ENCODE assay signal across 28 cellular contexts in the genomic region with DNA sequence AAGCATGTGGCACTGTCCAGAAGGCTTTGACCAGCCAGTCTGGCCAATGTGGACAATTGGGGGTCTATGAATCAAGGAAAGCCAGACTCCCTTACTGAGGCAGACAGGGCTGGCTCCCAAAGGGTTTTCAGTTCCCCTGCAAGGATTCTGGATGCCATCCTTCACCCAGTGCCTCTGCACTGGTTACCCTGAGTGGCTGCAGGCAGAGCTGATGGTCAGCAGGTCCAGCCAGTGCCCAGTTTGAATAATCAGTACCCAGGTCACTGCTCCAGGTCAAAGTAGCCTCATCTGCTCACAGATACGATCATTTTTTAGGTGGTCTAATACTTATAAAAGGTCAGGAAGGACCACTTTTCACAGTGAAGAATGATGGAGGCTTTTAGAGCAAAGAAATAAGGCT.
"Had no signal": no experiment of that assay in that cellular context is flagged by ENCODE, and none has a peak within 500 bp of the region (broad histone marks: within the 10 kb centered on the region; RNA-seq: fewer than 3 reads in every experiment).

No MANE protein-coding gene starts in this region.

- H3K36me3 Mint-ChIP-seq: naive B cell; naive thymus-derived CD8-positive, alpha-beta T cell; natural killer cell treated with Interleukin-12 subunit alpha and Interleukin-12 subunit beta and Interleukin-15 and Interleukin-18, amount 100 ng/mL, for 72 hours; stimulated activated effector memory CD8-positive, alpha-beta T cell treated with anti-CD3 and anti-CD28 coated beads, Interleukin-12 subunit alpha, Interleukin-12 subunit beta, amount 100 ng/mL, for 72 hours; stimulated activated naive B cell treated with anti-CD40 and anti-IgM and Interleukin-4, amounts not matched to agents 10 μg/mL and 1 μg/mL and 100 μg/mL, for 72 hours had no signal

- H3K4me1 ChIP-seq: parathyroid adenoma, psoas muscle, stomach, thyroid gland, tibial nerve, upper lobe of left lung had no signal

- H3K27ac Mint-ChIP-seq: naive B cell; natural killer cell treated with Interleukin-12 subunit alpha and Interleukin-12 subunit beta and Interleukin-15 and Interleukin-18, amount 100 ng/mL, for 72 hours; progenitor cell of endocrine pancreas; stimulated activated effector memory CD8-positive, alpha-beta T cell treated with anti-CD3 and anti-CD28 coated beads, Interleukin-12 subunit alpha, Interleukin-12 subunit beta, amount 100 ng/mL, for 72 hours; stimulated activated naive B cell treated with anti-CD40 and anti-IgM and Interleukin-4, amounts not matched to agents 10 μg/mL and 1 μg/mL and 100 μg/mL, for 72 hours; stimulated activated naive CD8-positive, alpha-beta T cell treated with anti-CD3 and anti-CD28 coated beads, Interleukin-15, Interleukin-2, amounts not matched to agents 100 ng/mL and 50 ng/mL, for 24 hours had no signal

- H3K9ac ChIP-seq: parathyroid adenoma had no signal

- H3K36me3 ChIP-seq: neutrophil, ovary, stomach, thoracic aorta, thyroid gland, tibial nerve, upper lobe of left lung had no signal

- H3K4me1 Mint-ChIP-seq: naive B cell; naive thymus-derived CD8-positive, alpha-beta T cell; neural crest cell; stimulated activated naive B cell treated with anti-CD40 and anti-IgM and Interleukin-4, amounts not matched to agents 10 μg/mL and 1 μg/mL and 100 μg/mL, for 72 hours had no signal

- H3K27ac ChIP-seq: neutrophil, ovary, parathyroid adenoma, psoas muscle, stomach, thoracic aorta, thyroid gland, tibial nerve, upper lobe of left lung had no signal

- H3K27me3 ChIP-seq: neutrophil, ovary, stomach, thyroid gland, tibial nerve, upper lobe of left lung had no signal

- H3K4me3 Mint-ChIP-seq: naive B cell; naive thymus-derived CD8-positive, alpha-beta T cell; natural killer cell treated with Interleukin-12 subunit alpha and Interleukin-12 subunit beta and Interleukin-15 and Interleukin-18, amount 100 ng/mL, for 72 hours; nephron progenitor cell; neural crest cell; stimulated activated effector memory CD8-positive, alpha-beta T cell treated with anti-CD3 and anti-CD28 coated beads, Interleukin-12 subunit alpha, Interleukin-12 subunit beta, amount 100 ng/mL, for 72 hours; stimulated activated naive B cell treated with anti-CD40 and anti-IgM and Interleukin-4, amounts not matched to agents 10 μg/mL and 1 μg/mL and 100 μg/mL, for 72 hours; stimulated activated naive CD8-positive, alpha-beta T cell treated with anti-CD3 and anti-CD28 coated beads, Interleukin-15, Interleukin-2, amounts not matched to agents 100 ng/mL and 50 ng/mL, for 24 hours had no signal

- H3K4me3 ChIP-seq: ovary, psoas muscle, stomach, thoracic aorta, thyroid gland, tibial nerve, upper lobe of left lung had no signal

- H3K27me3 Mint-ChIP-seq: naive B cell; naive thymus-derived CD8-positive, alpha-beta T cell; progenitor cell of endocrine pancreas; stimulated activated naive B cell treated with anti-CD40 and anti-IgM and Interleukin-4, amounts not matched to agents 10 μg/mL and 1 μg/mL and 100 μg/mL, for 72 hours; stimulated activated naive CD8-positive, alpha-beta T cell treated with anti-CD3 and anti-CD28 coated beads, Interleukin-15, Interleukin-2, amounts not matched to agents 100 ng/mL and 50 ng/mL, for 24 hours had no signal

- H3K9me3 Mint-ChIP-seq: naive thymus-derived CD8-positive, alpha-beta T cell; natural killer cell treated with Interleukin-12 subunit alpha and Interleukin-12 subunit beta and Interleukin-15 and Interleukin-18, amount 100 ng/mL, for 72 hours; stimulated activated effector memory CD8-positive, alpha-beta T cell treated with anti-CD3 and anti-CD28 coated beads, Interleukin-12 subunit alpha, Interleukin-12 subunit beta, amount 100 ng/mL, for 72 hours; stimulated activated naive B cell treated with anti-CD40 and anti-IgM and Interleukin-4, amounts not matched to agents 10 μg/mL and 1 μg/mL and 100 μg/mL, for 72 hours; stimulated activated naive CD8-positive, alpha-beta T cell treated with anti-CD3 and anti-CD28 coated beads, Interleukin-15, Interleukin-2, amounts not matched to agents 100 ng/mL and 50 ng/mL, for 24 hours had no signal

- H3K9me3 ChIP-seq: neutrophil, ovary, psoas muscle, stomach, thoracic aorta, thyroid gland, tibial nerve, upper lobe of left lung had no signal

- DNase-seq: naive B cell; naive thymus-derived CD8-positive, alpha-beta T cell; nephron progenitor cell; nucleus accumbens; ovary; posterior cingulate gyrus; psoas muscle; right cardiac atrium; small intestine; stimulated activated CD4-positive, alpha-beta T cell treated with anti-CD3 and anti-CD28 coated beads, Interleukin-15, amount 100 ng/mL, for 24 hours; stimulated activated CD4-positive, alpha-beta T cell treated with anti-CD3 and anti-CD28 coated beads, Interleukin-2, amount 100 ng/mL, for 24 hours; stimulated activated CD4-positive, alpha-beta T cell treated with anti-CD3 and anti-CD28 coated beads, Interleukin-2, amount 100 ng/mL, for 48 hours; stimulated activated CD4-positive, alpha-beta T cell treated with anti-CD3 and anti-CD28 coated beads, Interleukin-4, amount 100 ng/mL, for 24 hours; stimulated activated naive B cell treated with anti-CD40 and anti-IgM and Interleukin-4, amounts not matched to agents 10 μg/mL and 1 μg/mL and 100 μg/mL, for 72 hours; stimulated activated naive CD4-positive, alpha-beta T cell treated with Interleukin-2 at 50 U/mL for 16 hours; stomach; thyroid gland; trophoblast cell; upper lobe of left lung had no signal
